19 cellular contexts compared by ENCODE assay signal in genomic region chr20:17377222-17377621, GRCh38.
DNase-seq lines count a peak whose midpoint lies in the region; ATAC-seq and TF ChIP-seq lines count a peak whose summit lies in the region.
"Had no signal": no experiment of that assay in that cellular context is flagged by ENCODE, and none has a peak within 500 bp of the region (broad histone marks: within the 10 kb centered on the region; RNA-seq: fewer than 3 reads in every experiment).

No MANE protein-coding gene starts in this region.

- H3K27ac Mint-ChIP-seq in activated naive CD8-positive, alpha-beta T cell treated with anti-CD3 and anti-CD28 coated beads, Interleukin-2, amount 50 U/mL, for 24 hours: no peak overlapping the region
- H3K27ac Mint-ChIP-seq: H9 had no signal

- H3K27ac ChIP-seq in esophagus muscularis mucosa (replicated peaks in 1 of 4) (no peak overlapping the region), adrenal gland (no peak overlapping the region), GM23248 (no peak overlapping the region)
- H3K27ac ChIP-seq: Peyer's patch had no signal

- H3K36me3 Mint-ChIP-seq in activated naive CD8-positive, alpha-beta T cell treated with anti-CD3 and anti-CD28 coated beads, Interleukin-2, amount 50 U/mL, for 24 hours (ENCODE audit: low read depth): no peaks in the 10 kb centered on the region

- no peak overlapping the region for H3K4me3 Mint-ChIP-seq in activated naive CD8-positive, alpha-beta T cell treated with anti-CD3 and anti-CD28 coated beads, Interleukin-2, amount 50 U/mL, for 24 hours
- H3K4me3 Mint-ChIP-seq: H9 had no signal

- no peaks in the 10 kb centered on the region for H4K20me1 ChIP-seq in GM23248 (ENCODE audit: insufficient read depth)

- H3K9me3 ChIP-seq in esophagus muscularis mucosa (no peaks in the 10 kb centered on the region), adrenal gland (replicated peaks in 1 of 3) (no peaks in the 10 kb centered on the region), GM23248 (ENCODE audit: low read depth) (no peaks in the 10 kb centered on the region)
- H3K9me3 ChIP-seq: BE2C, Peyer's patch had no signal

- no peak overlapping the region for H3K4me3 ChIP-seq in GM12865 (ENCODE audit: low read depth, low read length)
- no peak overlapping the region for H3K4me3 ChIP-seq in esophagus muscularis mucosa
- no peak overlapping the region for H3K4me3 ChIP-seq in adrenal gland
- H3K4me3 ChIP-seq in GM23248: no peak overlapping the region
- H3K4me3 ChIP-seq: Peyer's patch had no signal

- no peak overlapping the region for H3K4me2 ChIP-seq in GM23248 (ENCODE audit: unreplicated experiment)

- peak; percentile 47 for ATAC-seq in GM19025 (IDR thresholded peaks at IDR 0.05; ENCODE audit: low read depth, unreplicated experiment)
- ATAC-seq in activated naive CD8-positive, alpha-beta T cell treated with anti-CD3 and anti-CD28 coated beads, Interleukin-2, amount 50 U/mL, for 24 hours: no peak
- ATAC-seq: SK-N-SH treated with all-trans-retinoic acid at 6 μM for 48 hours had no signal

- in situ Hi-C loops in GM23248 (cut with MboI): no loop called here

- 83% methylated on average over 4 of the region's 4 CpGs for WGBS in esophagus muscularis mucosa
- 77 to 84% (median 80%) methylated on average over 4 of the region's 4 CpGs for WGBS in adrenal gland, 4 donors
- WGBS in GM23248 (ENCODE audit: low coverage in 1 of 2, low lambda C conversion rate in 2 of 2, missing lambda C conversion rate in 2 of 2), 2 experiments: 49 to 58% methylated on average over 4 of the region's 4 CpGs

- H3K36me3 ChIP-seq in esophagus muscularis mucosa (no peaks in the 10 kb centered on the region), adrenal gland (replicated peaks in 1 of 2) (no peaks in the 10 kb centered on the region), GM23248 (ENCODE audit: low read depth) (no peaks in the 10 kb centered on the region)
- H3K36me3 ChIP-seq: BE2C, Peyer's patch had no signal

- no peaks in the 10 kb centered on the region for H3K27me3 ChIP-seq in esophagus muscularis mucosa
- no peaks in the 10 kb centered on the region for H3K27me3 ChIP-seq in adrenal gland
- H3K27me3 ChIP-seq in GM23248 (replicated peaks; ENCODE audit: insufficient read depth): no peaks in the 10 kb centered on the region
- H3K27me3 ChIP-seq: BE2C, Peyer's patch had no signal

- no peaks in the 10 kb centered on the region for H3K9me2 ChIP-seq in GM23248 (ENCODE audit: insufficient read depth)

- TF ChIP-seq EP300 in esophagus muscularis mucosa (IDR thresholded peaks at IDR 0.05): no peak

- no peak overlapping the region for H3K9ac ChIP-seq in GM23248

- H3K27me3 Mint-ChIP-seq in activated naive CD8-positive, alpha-beta T cell treated with anti-CD3 and anti-CD28 coated beads, Interleukin-2, amount 50 U/mL, for 24 hours: no peaks in the 10 kb centered on the region

- intact Hi-C loops in esophagus muscularis mucosa (cut with DNase I): no loop called here
- intact Hi-C loops in adrenal gland (cut with DNase I): no loop called here

- no peaks in the 10 kb centered on the region for H3K79me2 ChIP-seq in GM23248 (ENCODE audit: insufficient read depth)

- peak; percentile 39 for DNase-seq in GM12865 (ENCODE audit: low read depth)
- peak; percentile 88 for DNase-seq in NCI-H345 treated with DMSO at 0.1 percent for 48 hours (lab: John Stamatoyannopoulos, UW; ENCODE audit: unreplicated experiment)
- peak; percentile 70 for DNase-seq in esophagus muscularis mucosa (ENCODE audit: extremely low spot score)
- no peak for DNase-seq in activated CD4-positive, alpha-beta T cell treated with anti-CD3 and anti-CD28 coated beads for 48 hours
- DNase-seq in adrenal gland: no peak
- DNase-seq in GM23248: no peak
- no peak for DNase-seq in activated naive CD8-positive, alpha-beta T cell treated with anti-CD3 and anti-CD28 coated beads, Interleukin-2, amount 50 U/mL, for 24 hours
- DNase-seq: BE2C, DMS79 treated with DMSO at 0.1 percent for 48 hours, H9, KG1, NCI-H1105, NCI-H1694 treated with DMSO at 0.1 percent for 48 hours, NCI-H2107, NCI-H226, NCI-H526 treated with DMSO at 0.1 percent for 48 hours, Peyer's patch had no signal

- TF ChIP-seq POLR2A in esophagus muscularis mucosa (IDR thresholded peaks at IDR 0.05; ENCODE audit: low read depth): no peak
- TF ChIP-seq POLR2A in adrenal gland (IDR thresholded peaks at IDR 0.05): no peak

- TF ChIP-seq CTCF in GM12865 (IDR thresholded peaks at IDR 0.05; ENCODE audit: insufficient read depth, low read depth, low read length, missing control alignments): no peak
- TF ChIP-seq CTCF in esophagus muscularis mucosa (IDR thresholded peaks at IDR 0.05): no peak
- no peak for TF ChIP-seq CTCF in adrenal gland (IDR thresholded peaks at IDR 0.05)

- H2AFZ ChIP-seq in GM23248: no peak overlapping the region

- no peaks in the 10 kb centered on the region for H3F3A ChIP-seq in GM23248 (ENCODE audit: insufficient read depth)

- H3K4me1 ChIP-seq in esophagus muscularis mucosa (no peaks in the 10 kb centered on the region), adrenal gland (replicated peaks in 1 of 2) (no peaks in the 10 kb centered on the region), GM23248 (ENCODE audit: insufficient read depth) (no peaks in the 10 kb centered on the region)
- H3K4me1 ChIP-seq: BE2C, Peyer's patch had no signal

- no peaks in the 10 kb centered on the region for H3K9me3 Mint-ChIP-seq in activated naive CD8-positive, alpha-beta T cell treated with anti-CD3 and anti-CD28 coated beads, Interleukin-2, amount 50 U/mL, for 24 hours
- H3K9me3 Mint-ChIP-seq: H9 had no signal

- no peaks in the 10 kb centered on the region for H3K4me1 Mint-ChIP-seq in activated naive CD8-positive, alpha-beta T cell treated with anti-CD3 and anti-CD28 coated beads, Interleukin-2, amount 50 U/mL, for 24 hours

Comparison
In these comparisons a context has a peak if more than half of its experiments do, and no peak if none do; other contexts are left out.
1. DNase-seq: peak in GM12865 (single experiment), NCI-H345 treated with DMSO at 0.1 percent for 48 hours (single experiment) and esophagus muscularis mucosa (single experiment); none in activated CD4-positive, alpha-beta T cell treated with anti-CD3 and anti-CD28 coated beads for 48 hours (single experiment), adrenal gland (0 of 7), GM23248 (single experiment) and activated naive CD8-positive, alpha-beta T cell treated with anti-CD3 and anti-CD28 coated beads, Interleukin-2, amount 50 U/mL, for 24 hours (single experiment).